In the genomic region with DNA sequence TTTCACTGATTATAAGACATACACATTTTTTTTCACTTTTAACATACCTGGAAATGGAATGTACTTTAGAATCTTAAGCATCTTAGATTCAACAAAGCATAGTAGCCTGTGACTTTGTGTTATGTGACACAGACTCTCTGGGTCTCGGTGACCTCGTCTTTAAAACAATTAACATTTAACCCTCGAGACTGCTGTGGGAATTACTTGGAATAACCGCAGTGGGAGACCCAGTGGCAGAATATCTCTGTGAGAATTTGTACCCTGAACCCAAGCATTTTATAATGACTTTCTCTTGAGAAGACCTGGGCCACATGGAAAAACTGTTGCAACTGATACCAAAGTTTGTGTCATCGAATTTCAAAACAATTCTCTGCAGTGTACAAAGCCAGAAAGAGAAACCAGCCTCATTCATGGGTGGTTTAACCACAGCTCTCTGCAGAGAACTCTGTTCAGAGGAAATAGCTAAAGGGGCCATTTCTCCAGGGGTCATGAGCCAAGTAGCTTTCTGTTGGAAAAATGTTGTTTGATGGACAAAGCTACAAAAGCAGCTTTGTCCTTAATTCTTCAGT, we compare ENCODE assay signal across 11 cellular contexts. TPM values are rescaled to one million over a fixed set of nuclear protein-coding genes. Genes with fewer than 3 reads are reported as not detected.
A peak's percentile ranks its signal among the peaks of the same experiment; 100 is the strongest.
DNase-seq lines count a peak whose midpoint lies in the region; ATAC-seq and TF ChIP-seq lines count a peak whose summit lies in the region.
"Had no signal": no experiment of that assay in that cellular context is flagged by ENCODE, and none has a peak within 500 bp of the region (broad histone marks: within the 10 kb centered on the region; RNA-seq: fewer than 3 reads in every experiment).

No MANE protein-coding gene starts in this region.

- H3K9me3 Mint-ChIP-seq in activated T-cell treated with anti-CD3 and anti-CD28 coated beads, Interleukin-2, amount 50 U/mL, for 72 hours, result peaks cover 0 to 4% of the 10 kb centered on the region in 2 donors

- peak overlapping the region in 3 of 4 donors; percentile 26 to 68 (median 65) for H3K27ac ChIP-seq in tibial nerve
- H3K27ac ChIP-seq: pancreas had no signal

- DNase-seq in stimulated activated CD4-positive, alpha-beta T cell treated with anti-CD3 and anti-CD28 coated beads, Interleukin-15, amount 100 ng/mL, for 24 hours, result peak; percentile 35
- DNase-seq in stimulated activated CD4-positive, alpha-beta T cell treated with anti-CD3 and anti-CD28 coated beads, Interleukin-4, amount 100 ng/mL, for 4 hours, result no peak
- peak; percentile 46 to 52 for DNase-seq in activated T-cell treated with anti-CD3 and anti-CD28 coated beads, Interleukin-2, amount 50 U/mL, for 72 hours
- DNase-seq in tibial nerve (ENCODE audit: low spot score in 2 of 2) (no peak), DMS 273 (lab: John Stamatoyannopoulos, UW; ENCODE audit: unreplicated experiment) (no peak), ureter (ENCODE audit: low spot score) (no peak), erythroblast (lab: John Stamatoyannopoulos, UW) (no peak)
- DNase-seq: activated effector memory CD4-positive, alpha-beta T cell treated with anti-CD3 and anti-CD28 coated beads, Interleukin-2, amount 50 U/mL, for 16 hours; pancreas had no signal

- TF ChIP-seq POLR2A in tibial nerve (IDR thresholded peaks at IDR 0.05), result no peak
- TF ChIP-seq POLR2A in erythroblast (IDR thresholded peaks at IDR 0.05; ENCODE audit: low read length), result no peak

- no peaks in the 10 kb centered on the region for H3K27me3 ChIP-seq in tibial nerve
- H3K27me3 ChIP-seq: pancreas had no signal

- WGBS in tibial nerve, 2 donors, result 45 to 46% methylated on average over 5 of the region's 5 CpGs

- peaks cover 60% of the 10 kb centered on the region for H3K4me1 Mint-ChIP-seq in activated T-cell treated with anti-CD3 and anti-CD28 coated beads, Interleukin-2, amount 50 U/mL, for 72 hours (ENCODE audit: low read depth)

- no peak for TF ChIP-seq CTCF in tibial nerve (IDR thresholded peaks at IDR 0.05)

- H3K36me3 ChIP-seq in tibial nerve, result no peaks in the 10 kb centered on the region
- H3K36me3 ChIP-seq: pancreas had no signal

- H3K27ac Mint-ChIP-seq in activated T-cell treated with anti-CD3 and anti-CD28 coated beads, Interleukin-2, amount 50 U/mL, for 72 hours, result peak overlapping the region; percentile 86

- no peak overlapping the region for H3K4me3 ChIP-seq in tibial nerve
- H3K4me3 ChIP-seq: pancreas had no signal

- H3K36me3 Mint-ChIP-seq in activated T-cell treated with anti-CD3 and anti-CD28 coated beads, Interleukin-2, amount 50 U/mL, for 72 hours (ENCODE audit: insufficient read depth in 2 of 2), result peaks cover 0 to 1% of the 10 kb centered on the region in 2 donors

- peaks cover 0 to 39% (median 17%) of the 10 kb centered on the region in 4 donors for H3K4me1 ChIP-seq in tibial nerve
- H3K4me1 ChIP-seq: pancreas had no signal

- no peaks in the 10 kb centered on the region for H3K9me3 ChIP-seq in tibial nerve
- H3K9me3 ChIP-seq: pancreas had no signal

- H3K27me3 Mint-ChIP-seq in activated T-cell treated with anti-CD3 and anti-CD28 coated beads, Interleukin-2, amount 50 U/mL, for 72 hours (ENCODE audit: low read depth), result no peaks in the 10 kb centered on the region

- ATAC-seq in HG03342 (IDR thresholded peaks at IDR 0.05; ENCODE audit: unreplicated experiment), result peak; percentile 62
- ATAC-seq in activated T-cell treated with anti-CD3 and anti-CD28 coated beads, Interleukin-2, amount 50 U/mL, for 72 hours (replicated peaks in 1 of 2), result peak; percentile 91 to 92
- ATAC-seq: HCT116, pancreas had no signal

- TF ChIP-seq EP300 in tibial nerve (IDR thresholded peaks at IDR 0.05), result peak in 1 of 2 donors; percentile 52

- H3K4me3 Mint-ChIP-seq in activated T-cell treated with anti-CD3 and anti-CD28 coated beads, Interleukin-2, amount 50 U/mL, for 72 hours, result peak overlapping the region; percentile 17 to 70

RNA-seq across cellular contexts. Expression of gene RETREG1, which starts 10.0 kb away (rescaled TPM):
- total RNA-seq in activated T-cell treated with anti-CD3 and anti-CD28 coated beads, Interleukin-2, amount 50 U/mL, for 72 hours, result 10 to 100 TPM; 29.4 to 30.2 TPM
- 10 to 100 TPM; 57.5 to 90.9 (median 77.0) TPM for total RNA-seq in tibial nerve
- total RNA-seq in ureter, result 5.9 TPM

Comparison
In these comparisons a context has a peak if more than half of its experiments do, and no peak if none do; other contexts are left out.
1. DNase-seq: peak in stimulated activated CD4-positive, alpha-beta T cell treated with anti-CD3 and anti-CD28 coated beads, Interleukin-15, amount 100 ng/mL, for 24 hours (single experiment) and activated T-cell treated with anti-CD3 and anti-CD28 coated beads, Interleukin-2, amount 50 U/mL, for 72 hours (2 of 2); none in stimulated activated CD4-positive, alpha-beta T cell treated with anti-CD3 and anti-CD28 coated beads, Interleukin-4, amount 100 ng/mL, for 4 hours (0 of 2), tibial nerve (0 of 2), DMS 273 (single experiment), ureter (single experiment) and erythroblast (0 of 2).